ENCODE assay signal across 15 cellular contexts in genomic region chr5:75622564-75622963, GRCh38. TPM values are rescaled to one million over a fixed set of nuclear protein-coding genes. Genes with fewer than 3 reads are reported as not detected.
DNase-seq lines count a peak whose midpoint lies in the region; ATAC-seq, FAIRE-seq and TF ChIP-seq lines count a peak whose summit lies in the region.
"Had no signal": no experiment of that assay in that cellular context is flagged by ENCODE, and none has a peak within 500 bp of the region (broad histone marks: within the 10 kb centered on the region; RNA-seq: fewer than 3 reads in every experiment).

No MANE protein-coding gene starts in this region.

- peaks cover 0 to 3% of the 10 kb centered on the region in 2 donors for H3K4me1 ChIP-seq in left lung
- H3K4me1 ChIP-seq: ascending aorta, BLaER1 had no signal

- no peak for FAIRE-seq in urothelium cell line (lab: Jason Lieb, UNC)
- FAIRE-seq: HTR-8/SVneo had no signal

- no peaks in the 10 kb centered on the region for H3K36me3 ChIP-seq in left lung
- H3K36me3 ChIP-seq: ascending aorta, BLaER1, SJCRH30 had no signal

- H3K27ac ChIP-seq in left lung: peak overlapping the region; percentile 64 to 66
- H3K27ac ChIP-seq: ascending aorta, BLaER1, dorsolateral prefrontal cortex, SJCRH30 had no signal

- intact Hi-C loops in left lung (cut with DNase I): no loop called here

- peak; percentile 82 for ATAC-seq in left lung
- ATAC-seq: stimulated activated naive CD8-positive, alpha-beta T cell treated with anti-CD3 and anti-CD28 coated beads, Interleukin-15, Interleukin-2, amounts not matched to agents 100 U/mL and 50 U/mL, for 24 hours had no signal

- no peaks in the 10 kb centered on the region for H3K27me3 ChIP-seq in left lung
- H3K27me3 ChIP-seq: ascending aorta, BLaER1, dorsolateral prefrontal cortex, SJCRH30 had no signal

- H3K4me3 ChIP-seq in LNCaP clone FGC (ENCODE audit: low read depth, low read length): no peak overlapping the region
- no peak overlapping the region for H3K4me3 ChIP-seq in left lung
- H3K4me3 ChIP-seq: ascending aorta, BLaER1, dorsolateral prefrontal cortex, SJCRH30 had no signal

- no peaks in the 10 kb centered on the region for H3K9me3 ChIP-seq in left lung
- H3K9me3 ChIP-seq: ascending aorta, BLaER1, SJCRH30 had no signal

- DNase-seq in LNCaP clone FGC (ENCODE audit: low read depth) (peak; percentile 63), amniotic epithelial cell (ENCODE audit: low read depth) (peak; percentile 50), left lung (no peak), urothelium cell line (ENCODE audit: low spot score) (peak; percentile 69), DMS53 treated with DMSO at 0.1 percent for 48 hours (lab: John Stamatoyannopoulos, UW; ENCODE audit: unreplicated experiment) (no peak), NCI-H2196 (lab: John Stamatoyannopoulos, UW; ENCODE audit: unreplicated experiment) (no peak)
- DNase-seq in activated CD4-positive, CD25-positive, alpha-beta regulatory T cell (lab: John Stamatoyannopoulos, UW): no peak
- DNase-seq: dorsolateral prefrontal cortex; NCI-H1048; NCI-H2227 treated with DMSO at 0.1 percent for 48 hours; SJCRH30; stimulated activated naive CD8-positive, alpha-beta T cell treated with anti-CD3 and anti-CD28 coated beads, Interleukin-15, Interleukin-2, amounts not matched to agents 100 U/mL and 50 U/mL, for 24 hours had no signal

- TF ChIP-seq CTCF in LNCaP clone FGC (IDR thresholded peaks at IDR 0.05; ENCODE audit: control insufficient read depth, extremely low read depth, insufficient read depth): no peak
- no peak for TF ChIP-seq CTCF in left lung (IDR thresholded peaks at IDR 0.05)

RNA-seq across cellular contexts. Expression of gene ANKDD1B, which starts 11.3 kb away (rescaled TPM):
- total RNA-seq in left lung: 1 to 10 TPM; 3.0 to 3.3 TPM
- total RNA-seq: ascending aorta, SJCRH30 had no signal

Comparison
In these comparisons a context has a peak if more than half of its experiments do, and no peak if none do; other contexts are left out.
1. DNase-seq: peak in LNCaP clone FGC (single experiment), amniotic epithelial cell (single experiment) and urothelium cell line (single experiment); none in left lung (0 of 2), DMS53 treated with DMSO at 0.1 percent for 48 hours (single experiment), NCI-H2196 (single experiment) and activated CD4-positive, CD25-positive, alpha-beta regulatory T cell (0 of 4).